Comparison of ENCODE assay signal across 20 cellular contexts in genomic region chr7:156907656-156908055, GRCh38. TPM values are rescaled to one million over a fixed set of nuclear protein-coding genes. Genes with fewer than 3 reads are reported as not detected.
DNase-seq lines count a peak whose midpoint lies in the region; ATAC-seq and TF ChIP-seq lines count a peak whose summit lies in the region.
"Had no signal": no experiment of that assay in that cellular context is flagged by ENCODE, and none has a peak within 500 bp of the region (broad histone marks: within the 10 kb centered on the region; RNA-seq: fewer than 3 reads in every experiment).

No MANE protein-coding gene starts in this region.

- H3K27me3 Mint-ChIP-seq in CD14-positive monocyte (ENCODE audit: low read depth in 3 of 3), result peaks cover 4 to 10% (median 4%) of the 10 kb centered on the region in 3 donors

- no peaks in the 10 kb centered on the region for H3K9me3 ChIP-seq in lower lobe of right lung
- H3K9me3 ChIP-seq: SK-N-SH, testis had no signal

- DNase-seq in DMS79 (lab: John Stamatoyannopoulos, UW) (peak; percentile 81), HT1080 (ENCODE audit: low read depth) (peak; percentile 57), astrocyte of the cerebellum (ENCODE audit: low read depth) (peak; percentile 88), lower lobe of right lung (no peak), dorsolateral prefrontal cortex (no peak), CD14-positive monocyte (ENCODE audit: low spot score) (no peak), left cardiac atrium (no peak)
- DNase-seq: activated CD4-positive, alpha-beta T cell treated with anti-CD3 and anti-CD28 coated beads, Interleukin-2, amount 50 U/mL, for 48 hours; activated T-cell treated with anti-CD3 and anti-CD28 coated beads, Interleukin-2, amount 50 U/mL, for 4 hours; head of caudate nucleus; islet precursor cell; KG1; NCI-H1417 treated with DMSO at 0.1 percent for 48 hours; NCI-H510A; nucleus accumbens; OCI-M1; SK-N-SH; stimulated activated CD4-positive, alpha-beta T cell treated with anti-CD3 and anti-CD28 coated beads, Interleukin-2, amount 100 ng/mL, for 48 hours; testis had no signal

- H3K4me1 ChIP-seq in lower lobe of right lung, result peaks cover 6% of the 10 kb centered on the region
- H3K4me1 ChIP-seq: testis had no signal

- H3K36me3 Mint-ChIP-seq in CD14-positive monocyte, result no peaks in the 10 kb centered on the region

- ATAC-seq in lower lobe of right lung (peak; percentile 56 to 68), HG02981 (IDR thresholded peaks at IDR 0.05; ENCODE audit: unreplicated experiment) (no peak), left cardiac atrium (no peak)
- ATAC-seq: activated T-cell treated with anti-CD3 and anti-CD28 coated beads, Interleukin-2, amount 50 U/mL, for 4 hours had no signal

- intact Hi-C loops in lower lobe of right lung (cut with DNase I), result no loop called here
- intact Hi-C loops in dorsolateral prefrontal cortex (cut with DNase I), result no loop called here
- intact Hi-C loops in CD14-positive monocyte (cut with micrococcal nuclease), result no loop called here
- intact Hi-C loops in left cardiac atrium (cut with DNase I), result no loop called here

- H3K9me3 Mint-ChIP-seq in CD14-positive monocyte, result peaks cover 0 to 14% (median 5%) of the 10 kb centered on the region in 7 donors
- H3K9me3 Mint-ChIP-seq: activated T-cell treated with anti-CD3 and anti-CD28 coated beads, Interleukin-2, amount 50 U/mL, for 4 hours had no signal

- no peak overlapping the region for H3K27ac ChIP-seq in lower lobe of right lung
- H3K27ac ChIP-seq in dorsolateral prefrontal cortex, result no peak overlapping the region
- H3K27ac ChIP-seq: testis had no signal

- in situ Hi-C loops in astrocyte of the cerebellum (cut with HindIII; ENCODE audit: low sequenced_read_pairs), result no loop called here

- H3K4me1 Mint-ChIP-seq in CD14-positive monocyte, result peaks cover 8% of the 10 kb centered on the region

- no peak overlapping the region for H3K27ac Mint-ChIP-seq in CD14-positive monocyte

- H3K36me3 ChIP-seq in lower lobe of right lung, result no peaks in the 10 kb centered on the region

- H3K4me3 ChIP-seq in astrocyte of the cerebellum (ENCODE audit: low read depth, low read length) (no peak overlapping the region), lower lobe of right lung (no peak overlapping the region), dorsolateral prefrontal cortex (no peak overlapping the region)
- H3K4me3 ChIP-seq: testis had no signal

- H3K4me3 Mint-ChIP-seq in CD14-positive monocyte, result no peak overlapping the region
- H3K4me3 Mint-ChIP-seq: activated T-cell treated with anti-CD3 and anti-CD28 coated beads, Interleukin-2, amount 50 U/mL, for 4 hours had no signal

- TF ChIP-seq CTCF in astrocyte of the cerebellum (IDR thresholded peaks at IDR 0.05; ENCODE audit: low read depth, low read length, missing control alignments) (no peak), lower lobe of right lung (IDR thresholded peaks at IDR 0.05) (no peak), dorsolateral prefrontal cortex (IDR thresholded peaks at IDR 0.05 in 54 of 56, conservative IDR thresholded peaks at IDR 0.05 in 2 of 56; ENCODE audit: low read depth in 1 of 56, partially characterized antibody in 56 of 56) (no peak), CD14-positive monocyte (IDR thresholded peaks at IDR 0.05) (no peak)

- H3K27me3 ChIP-seq in lower lobe of right lung (ENCODE audit: low read depth), result no peaks in the 10 kb centered on the region
- H3K27me3 ChIP-seq in dorsolateral prefrontal cortex, result peaks cover 0 to 5% (median 0%) of the 10 kb centered on the region in 45 donors
- H3K27me3 ChIP-seq: testis had no signal

RNA-seq across cellular contexts. Expression of gene LMBR1, which starts 14.7 kb away (rescaled TPM):
- total RNA-seq in HT1080 (2014; rRNA removed; shearing (Covaris generic)), result 81.0 and 104 TPM in 2 replicates
- 41.3 and 46.2 TPM in 2 replicates for polyA plus RNA-seq in HT1080 (2015; cell fraction: cytosol; rRNA removed)
- 31.7 and 34.5 TPM in 2 replicates for polyA plus RNA-seq in HT1080 (2015; cell fraction: nucleus; rRNA removed)
- 71.1 TPM for total RNA-seq in lower lobe of right lung
- 100 to 1,000 TPM in 82 of 120 experiments, 10 to 100 TPM in 38; 71.3 to 148 (median 106) TPM for total RNA-seq in dorsolateral prefrontal cortex
- polyA plus RNA-seq in CD14-positive monocyte, result 10 to 100 TPM; 21.2 to 24.4 TPM
- 10 to 100 TPM; 39.4 to 45.2 TPM for total RNA-seq in left cardiac atrium

RNA-seq across cellular contexts. Expression of gene NOM1, which starts 41.9 kb away (rescaled TPM):
- total RNA-seq in HT1080 (2014; rRNA removed; shearing (Covaris generic)), result 21.6 and 31.4 TPM in 2 replicates
- polyA plus RNA-seq in HT1080 (2015; cell fraction: cytosol; rRNA removed), result 14.2 and 14.9 TPM in 2 replicates
- polyA plus RNA-seq in HT1080 (2015; cell fraction: nucleus; rRNA removed), result 60.7 and 63.6 TPM in 2 replicates
- total RNA-seq in lower lobe of right lung, result 16.9 TPM
- total RNA-seq in dorsolateral prefrontal cortex, result 10 to 100 TPM; 14.2 to 36.0 (median 24.9) TPM
- polyA plus RNA-seq in CD14-positive monocyte, result 1 to 10 TPM in 1 of 2 donors, under 1 TPM in 1; 0.89 to 1.9 TPM
- total RNA-seq in left cardiac atrium, result 1 to 10 TPM; 8.9 to 9.4 TPM

Comparison
In these comparisons a context has a peak if more than half of its experiments do, and no peak if none do; other contexts are left out.
1. DNase-seq: peak in DMS79 (single experiment), HT1080 (single experiment) and astrocyte of the cerebellum (single experiment); none in lower lobe of right lung (single experiment), dorsolateral prefrontal cortex (0 of 10), CD14-positive monocyte (single experiment) and left cardiac atrium (single experiment).
2. ATAC-seq: peak in lower lobe of right lung (2 of 2); none in HG02981 (single experiment) and left cardiac atrium (0 of 2).